In genomic region chr16:46883353-46883689, GRCh38 we compare ENCODE assay signal across 8 cellular contexts. TPM values are rescaled to one million over a fixed set of nuclear protein-coding genes. Genes with fewer than 3 reads are reported as not detected.
DNase-seq lines count a peak whose midpoint lies in the region; ATAC-seq and TF ChIP-seq lines count a peak whose summit lies in the region.

No MANE protein-coding gene starts in this region.

- H3K27me3 Mint-ChIP-seq in activated naive CD8-positive, alpha-beta T cell treated with anti-CD3 and anti-CD28 coated beads for 36 hours, result peaks cover 39% of the 10 kb centered on the region

- H3K27me3 ChIP-seq in HUES6 (ENCODE audit: control insufficient read depth, insufficient read depth, low read length) (peaks cover 9% of the 10 kb centered on the region; the same call in 1 of the 2 replicates), kidney epithelial cell (ENCODE audit: control insufficient read depth, insufficient read depth, low read length) (no peaks in the 10 kb centered on the region), suprapubic skin (no peaks in the 10 kb centered on the region)

- H3K27ac ChIP-seq in C4-2B (peak overlapping the region; percentile 79), HUES6 (ENCODE audit: low read depth, low read length) (peak overlapping the region; percentile 60), suprapubic skin (peak overlapping the region; percentile 76)

- peaks cover 11% of the 10 kb centered on the region for H3K4me1 Mint-ChIP-seq in activated naive CD8-positive, alpha-beta T cell treated with anti-CD3 and anti-CD28 coated beads for 36 hours

- DNase-seq in activated naive CD8-positive, alpha-beta T cell treated with anti-CD3 and anti-CD28 coated beads for 36 hours, result no peak
- no peak for DNase-seq in kidney epithelial cell (ENCODE audit: low read depth)
- no peak for DNase-seq in suprapubic skin (ENCODE audit: low spot score in 2 of 2)

- WGBS in suprapubic skin, result 19% methylated on average over 10 of the region's 10 CpGs

- TF ChIP-seq CTCF in C4-2B (conservative IDR thresholded peaks at IDR 0.05) (no peak), kidney epithelial cell (IDR thresholded peaks at IDR 0.05; ENCODE audit: insufficient read depth, low read length, poor library complexity, severe bottlenecking) (no peak), suprapubic skin (IDR thresholded peaks at IDR 0.05) (no peak)

- H3K36me3 Mint-ChIP-seq in activated naive CD8-positive, alpha-beta T cell treated with anti-CD3 and anti-CD28 coated beads for 36 hours, result peaks cover 14% of the 10 kb centered on the region

- H3K4me1 ChIP-seq in HUES6 (ENCODE audit: control insufficient read depth, insufficient read depth, low read length) (peaks cover 50% of the 10 kb centered on the region), suprapubic skin (peaks cover 46% of the 10 kb centered on the region)

- H3K4me3 Mint-ChIP-seq in activated naive CD8-positive, alpha-beta T cell treated with anti-CD3 and anti-CD28 coated beads for 36 hours, result peak overlapping the region; percentile 80

- H3K9me3 ChIP-seq in HUES6 (ENCODE audit: control insufficient read depth, insufficient read depth, low read depth, low read length) (no peaks in the 10 kb centered on the region), suprapubic skin (no peaks in the 10 kb centered on the region)

- H3K27ac Mint-ChIP-seq in activated naive CD8-positive, alpha-beta T cell treated with anti-CD3 and anti-CD28 coated beads for 36 hours, result peak overlapping the region; percentile 86

- ATAC-seq in HG03095 (IDR thresholded peaks at IDR 0.05; ENCODE audit: unreplicated experiment), result no peak
- ATAC-seq in GM18909 (IDR thresholded peaks at IDR 0.05; ENCODE audit: poor library complexity, unreplicated experiment), result no peak
- no peak for ATAC-seq in GM21529 (IDR thresholded peaks at IDR 0.05; ENCODE audit: unreplicated experiment)

- peak overlapping the region; percentile 87 for H3K9ac ChIP-seq in HUES6 (ENCODE audit: low read length)

- TF ChIP-seq POLR2A in suprapubic skin (IDR thresholded peaks at IDR 0.05), result no peak

- H3K4me3 ChIP-seq in HUES6 (ENCODE audit: low read depth, low read length) (peak overlapping the region; percentile 80), kidney epithelial cell (ENCODE audit: low read depth, low read length) (peak overlapping the region; percentile 48), suprapubic skin (peak overlapping the region; percentile 95)

- no peak for TF ChIP-seq EP300 in suprapubic skin (IDR thresholded peaks at IDR 0.05)

- H3K9me3 Mint-ChIP-seq in activated naive CD8-positive, alpha-beta T cell treated with anti-CD3 and anti-CD28 coated beads for 36 hours, result no peaks in the 10 kb centered on the region

- peaks cover 11% of the 10 kb centered on the region; the same call in 1 of the 2 replicates for H3K36me3 ChIP-seq in HUES6 (ENCODE audit: control insufficient read depth, insufficient read depth, low read length)
- no peaks in the 10 kb centered on the region for H3K36me3 ChIP-seq in kidney epithelial cell (ENCODE audit: control insufficient read depth, insufficient read depth, low read length)
- no peaks in the 10 kb centered on the region for H3K36me3 ChIP-seq in suprapubic skin

RNA-seq across cellular contexts. Expression of gene GPT2, which starts 0.8 kb away (rescaled TPM):
- total RNA-seq in activated naive CD8-positive, alpha-beta T cell treated with anti-CD3 and anti-CD28 coated beads for 36 hours, result 10 to 100 TPM; 33.2 to 35.8 TPM
- 71.2 and 73.3 TPM in 2 replicates for total RNA-seq in kidney epithelial cell
- 100 to 1,000 TPM in 1 of 4 donors, 10 to 100 TPM in 3; 65.7 to 100 (median 85.0) TPM for total RNA-seq in suprapubic skin

RNA-seq across cellular contexts. Expression of gene C16orf87, which starts 52.3 kb away (rescaled TPM):
- total RNA-seq in activated naive CD8-positive, alpha-beta T cell treated with anti-CD3 and anti-CD28 coated beads for 36 hours, result 10 to 100 TPM; 16.5 to 17.9 TPM
- total RNA-seq in kidney epithelial cell, result 7.5 and 10.1 TPM in 2 replicates
- total RNA-seq in suprapubic skin, result 10 to 100 TPM in 1 of 4 donors, 1 to 10 TPM in 3; 4.9 to 12.6 (median 6.8) TPM
